Comparison of ENCODE assay signal across 15 cellular contexts in genomic region chr3:139541156-139541897, GRCh38. TPM values are rescaled to one million over a fixed set of nuclear protein-coding genes. Genes with fewer than 3 reads are reported as not detected.
DNase-seq lines count a peak whose midpoint lies in the region.
"Had no signal": no experiment of that assay in that cellular context is flagged by ENCODE, and none has a peak within 500 bp of the region (broad histone marks: within the 10 kb centered on the region; RNA-seq: fewer than 3 reads in every experiment).

No MANE protein-coding gene starts in this region.

- H2AFZ ChIP-seq in mesenchymal stem cell (ENCODE audit: low read depth, low read length): no peak overlapping the region

- H3K27me3 ChIP-seq in mesenchymal stem cell (ENCODE audit: control insufficient read depth in 1 of 2, insufficient read depth in 1 of 2, low read length in 2 of 2): peaks cover 26 to 36% of the 10 kb centered on the region in 2 experiments
- H3K27me3 ChIP-seq: suprapubic skin had no signal

- H3K9ac ChIP-seq in mesenchymal stem cell (ENCODE audit: low read length): no peak overlapping the region

- no peak overlapping the region for H3K23ac ChIP-seq in mesenchymal stem cell (ENCODE audit: low read length in 2 of 2)

- H3K27ac ChIP-seq in mesenchymal stem cell (ENCODE audit: low read length, poor library complexity, severe bottlenecking): no peak overlapping the region
- H3K27ac ChIP-seq: HL-60, suprapubic skin had no signal

- no peak overlapping the region for H4K91ac ChIP-seq in mesenchymal stem cell (ENCODE audit: low read length)

- no peak overlapping the region for H3K4me3 ChIP-seq in mesenchymal stem cell (ENCODE audit: insufficient read depth in 1 of 2, low read depth in 1 of 2, low read length in 2 of 2)
- H3K4me3 ChIP-seq: suprapubic skin had no signal

- no peak overlapping the region for H3K14ac ChIP-seq in mesenchymal stem cell (ENCODE audit: low read length in 2 of 2)

- no peaks in the 10 kb centered on the region for H3K79me1 ChIP-seq in mesenchymal stem cell (replicated peaks; ENCODE audit: low read length, poor library complexity, severe bottlenecking)

- WGBS in mesenchymal stem cell: 87% methylated on average over 5 of the region's 5 CpGs

- no peak overlapping the region for H3K4ac ChIP-seq in mesenchymal stem cell (ENCODE audit: low read depth in 1 of 2, low read length in 2 of 2)

- no peak overlapping the region for H2BK12ac ChIP-seq in mesenchymal stem cell (ENCODE audit: low read length in 2 of 2)

- no peak overlapping the region for H3K18ac ChIP-seq in mesenchymal stem cell (ENCODE audit: low read depth in 1 of 2, low read length in 2 of 2)

- H3K4me1 ChIP-seq in mesenchymal stem cell (ENCODE audit: control insufficient read depth, insufficient read depth, low read depth, low read length): peaks cover 8% of the 10 kb centered on the region

- H4K8ac ChIP-seq in mesenchymal stem cell (ENCODE audit: low read length): no peak overlapping the region

- no peak overlapping the region for H3K4me2 ChIP-seq in mesenchymal stem cell (ENCODE audit: low read length, poor library complexity, severe bottlenecking)

- no peak overlapping the region for H2BK5ac ChIP-seq in mesenchymal stem cell (ENCODE audit: low read depth, low read length, poor library complexity, severe bottlenecking)

- H2AK5ac ChIP-seq in mesenchymal stem cell (ENCODE audit: low read length, severe bottlenecking): no peak overlapping the region

- H2BK15ac ChIP-seq in mesenchymal stem cell (ENCODE audit: low read depth, poor library complexity, severe bottlenecking): no peak overlapping the region

- H3K9me3 ChIP-seq in mesenchymal stem cell (ENCODE audit: control insufficient read depth, low read length): no peaks in the 10 kb centered on the region
- H3K9me3 ChIP-seq: suprapubic skin had no signal

- no peaks in the 10 kb centered on the region for H3K36me3 ChIP-seq in mesenchymal stem cell (ENCODE audit: control insufficient read depth in 1 of 2, insufficient read depth in 2 of 2, low read depth in 1 of 2, low read length in 2 of 2)
- H3K36me3 ChIP-seq: heart left ventricle, suprapubic skin had no signal

- peak; percentile 33 for DNase-seq in NCI-H2196 (lab: John Stamatoyannopoulos, UW; ENCODE audit: unreplicated experiment)
- no peak for DNase-seq in NCI-H2196 treated with DMSO at 0.1 percent for 48 hours (lab: John Stamatoyannopoulos, UW; ENCODE audit: unreplicated experiment)
- DNase-seq in amygdala (lab: John Stamatoyannopoulos, UW): peak in 49 of 56 donors; percentile 9 to 88 (median 50)
- peak; percentile 68 for DNase-seq in inferior parietal cortex (ENCODE audit: extremely low spot score)
- DNase-seq in putamen (ENCODE audit: low spot score): peak; percentile 87
- DNase-seq in NCI-H510A (lab: John Stamatoyannopoulos, UW): no peak
- DNase-seq in SKM-1 treated with dmso at 0.1 percent for 144 hours (lab: John Stamatoyannopoulos, UW; ENCODE audit: unreplicated experiment): no peak
- no peak for DNase-seq in mesenchymal stem cell
- DNase-seq: activated naive CD4-positive, alpha-beta T cell treated with Interleukin-2 at 50 U/mL for 16 hours; cerebellar nuclear complex; erythroblast; heart left ventricle; NCI-H1930 had no signal

- no peak overlapping the region for H2BK120ac ChIP-seq in mesenchymal stem cell (ENCODE audit: low read depth, low read length)

RNA-seq across cellular contexts. Expression of gene RBP1, which starts 1.8 kb away (rescaled TPM):
- polyA plus RNA-seq in mesenchymal stem cell (2013, experiment 1 of 2): 4.0 TPM
- 4.3 TPM for polyA plus RNA-seq in mesenchymal stem cell (2013, experiment 2 of 2)

Comparison
In these comparisons a context has a peak if more than half of its experiments do, and no peak if none do; other contexts are left out.
1. DNase-seq: peak in NCI-H2196 (single experiment), amygdala (49 of 56), inferior parietal cortex (single experiment) and putamen (single experiment); none in NCI-H2196 treated with DMSO at 0.1 percent for 48 hours (single experiment), NCI-H510A (single experiment), SKM-1 treated with dmso at 0.1 percent for 144 hours (single experiment) and mesenchymal stem cell (single experiment).